In the genomic region with DNA sequence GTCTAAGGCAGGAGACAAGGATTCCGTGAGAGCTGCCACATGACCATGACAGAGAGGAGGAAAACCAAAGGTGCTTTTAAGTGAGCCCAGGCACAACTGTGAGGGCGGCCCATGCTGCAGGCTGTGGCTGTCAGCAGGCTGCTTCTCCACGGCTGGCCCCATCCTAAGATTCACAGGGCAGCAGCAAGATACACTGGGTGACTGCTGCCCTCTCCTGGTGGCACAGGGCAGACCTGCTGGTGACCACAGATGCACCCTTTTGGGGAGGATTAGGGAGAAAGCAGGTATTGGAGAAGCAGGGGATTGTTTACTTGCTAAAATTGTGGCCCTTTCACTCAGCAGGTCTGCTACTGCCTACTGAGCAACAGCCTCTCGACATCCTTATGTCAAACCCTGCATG, we compare ENCODE assay signal across 8 cellular contexts.
A peak's percentile ranks its signal among the peaks of the same experiment; 100 is the strongest.
DNase-seq lines count a peak whose midpoint lies in the region; ATAC-seq, FAIRE-seq and TF ChIP-seq lines count a peak whose summit lies in the region.
"Not testable (repeated sequence)": the region's sequence is repeated elsewhere in the genome, so short reads cannot be mapped to it uniquely, and the experiment has no call there.

No MANE protein-coding gene starts in this region.

- peak in 1 of 10 experiments; percentile 9 for DNase-seq in CD4-positive, alpha-beta T cell
- not testable (repeated sequence) for DNase-seq in HFF-Myc (ENCODE audit: extremely low read depth, low read depth); SK-N-SH; colonic mucosa; left ventricle myocardium inferior; pancreas; tibial nerve (ENCODE audit: low spot score in 2 of 2)
- peak; percentile 7 for DNase-seq in activated effector memory CD4-positive, alpha-beta T cell treated with Interleukin-2 at 50 U/mL for 16 hours

- H3K36me3 Mint-ChIP-seq in CD4-positive, alpha-beta T cell (ENCODE audit: low read depth), result not testable (repeated sequence)

- not testable (repeated sequence) for H3K27me3 Mint-ChIP-seq in CD4-positive, alpha-beta T cell

- H3K4me1 Mint-ChIP-seq in CD4-positive, alpha-beta T cell (ENCODE audit: low read depth), result peaks cover 20% of the 10 kb centered on the region

- WGBS in SK-N-SH (ENCODE audit: low lambda C conversion rate), result 73% methylated on average over 2 of the region's 4 CpGs
- 17 to 18% methylated on average over 4 of the region's 4 CpGs for WGBS in pancreas, 2 donors
- 22% methylated on average over 4 of the region's 4 CpGs for WGBS in tibial nerve, 2 donors

- not testable (repeated sequence) for H3K4me1 ChIP-seq in SK-N-SH (ENCODE audit: control insufficient read depth in 1 of 2, insufficient read depth in 2 of 2, low read depth in 1 of 2, low read length in 1 of 2); colonic mucosa; left ventricle myocardium inferior; pancreas; tibial nerve

- not testable (repeated sequence) for H3K79me2 ChIP-seq in SK-N-SH (ENCODE audit: insufficient read depth)

- not testable (repeated sequence) for H3K9me3 Mint-ChIP-seq in CD4-positive, alpha-beta T cell

- not testable (repeated sequence) for H3K9me2 ChIP-seq in SK-N-SH

- not testable (repeated sequence) for H3K4me2 ChIP-seq in SK-N-SH

- POLR2A ChIA-PET in CD4-positive, alpha-beta T cell (lab: Charles Lee); SK-N-SH (lab: Yijun Ruan, JAX): not testable (repeated sequence)

- H4K20me1 ChIP-seq in SK-N-SH (ENCODE audit: insufficient read depth), result not testable (repeated sequence)

- CTCF ChIA-PET in CD4-positive, alpha-beta T cell (lab: Charles Lee), result not testable (repeated sequence)
- CTCF ChIA-PET in SK-N-SH (lab: Yijun Ruan, JAX), result interaction anchor here (1.9 kb wide), 1 partner anchor 171 kb away, joined by 10 read pairs; the partner anchor contains the start of gene NUDT8

- H3K9me3 ChIP-seq in CD4-positive, alpha-beta T cell (ENCODE audit: control insufficient read depth, low read length); SK-N-SH; colonic mucosa; left ventricle myocardium inferior (replicated peaks); pancreas; tibial nerve: not testable (repeated sequence)

- not testable (repeated sequence) for H3K27me3 ChIP-seq in CD4-positive, alpha-beta T cell (ENCODE audit: control insufficient read depth, insufficient read depth, low read length); SK-N-SH (ENCODE audit: insufficient read depth); colonic mucosa; left ventricle myocardium inferior (ENCODE audit: low read depth); pancreas; tibial nerve

- not testable (repeated sequence) for H3K4me3 Mint-ChIP-seq in CD4-positive, alpha-beta T cell

- TF ChIP-seq POLR2A in tibial nerve (IDR thresholded peaks at IDR 0.05), result not testable (repeated sequence)

- TF ChIP-seq RAD21 in SK-N-SH (IDR thresholded peaks at IDR 0.05; ENCODE audit: low read length), result peak; percentile 24; the same call in 1 of the 2 replicates

- H3K9ac ChIP-seq in SK-N-SH; colonic mucosa (ENCODE audit: low read depth in 2 of 2, low read length in 2 of 2): not testable (repeated sequence)

- not testable (repeated sequence) for H3K36me3 ChIP-seq in SK-N-SH (replicated peaks in 1 of 2; ENCODE audit: control insufficient read depth in 1 of 2, insufficient read depth in 2 of 2, low read length in 1 of 2); colonic mucosa; left ventricle myocardium inferior; pancreas; tibial nerve

- not testable (repeated sequence) for H3K27ac Mint-ChIP-seq in CD4-positive, alpha-beta T cell

- not testable (repeated sequence) for TF ChIP-seq EP300 in SK-N-SH (IDR thresholded peaks at IDR 0.05; ENCODE audit: borderline replicate concordance in 1 of 2, low read depth in 1 of 2, low read length in 1 of 2); tibial nerve (IDR thresholded peaks at IDR 0.05)

- intact Hi-C loops in CD4-positive, alpha-beta T cell (cut with DNase I, micrococcal nuclease), result loop anchor here in 1 of 2 experiments (10.0 kb wide), 1 partner anchor 685 kb away; the partner anchor contains the start of gene KDM2A
- intact Hi-C loops in colonic mucosa (cut with DNase I); left ventricle myocardium inferior (cut with micrococcal nuclease); pancreas (cut with DNase I): not testable (repeated sequence)

- not testable (repeated sequence) for H3K27ac ChIP-seq in CD4-positive, alpha-beta T cell (ENCODE audit: low read depth, low read length); SK-N-SH (ENCODE audit: low read depth in 2 of 2, low read length in 1 of 2); colonic mucosa; left ventricle myocardium inferior (replicated peaks); pancreas; tibial nerve

- peak; percentile 46 for TF ChIP-seq CTCF in CD4-positive, alpha-beta T cell (IDR thresholded peaks at IDR 0.05)
- TF ChIP-seq CTCF in HFF-Myc (IDR thresholded peaks at IDR 0.05; ENCODE audit: low read depth, low read length, missing control alignments), result peak; percentile 26
- TF ChIP-seq CTCF in SK-N-SH (IDR thresholded peaks at IDR 0.05), result peak; percentile 63
- TF ChIP-seq CTCF in colonic mucosa (IDR thresholded peaks at IDR 0.05), result peak; percentile 37
- peak; percentile 64 for TF ChIP-seq CTCF in left ventricle myocardium inferior (IDR thresholded peaks at IDR 0.05; ENCODE audit: borderline replicate concordance)
- TF ChIP-seq CTCF in pancreas (IDR thresholded peaks at IDR 0.05), result peak; percentile 16 to 42 (median 34)
- TF ChIP-seq CTCF in tibial nerve (IDR thresholded peaks at IDR 0.05), result peak; percentile 38 to 56 (median 43)

- not testable (repeated sequence) for H2AFZ ChIP-seq in SK-N-SH (ENCODE audit: low read depth)

- H3K4me3 ChIP-seq in HFF-Myc (replicated peaks; ENCODE audit: low read depth, low read length); SK-N-SH (ENCODE audit: low read depth in 2 of 2, low read length in 1 of 2); colonic mucosa; left ventricle myocardium inferior; pancreas; tibial nerve: not testable (repeated sequence)

- FAIRE-seq in pancreas (lab: Jason Lieb, UNC), result not testable (repeated sequence)

- not testable (repeated sequence) for H3F3A ChIP-seq in SK-N-SH (replicated peaks; ENCODE audit: insufficient read depth)

- ATAC-seq in CD4-positive, alpha-beta T cell (ENCODE audit: poor library complexity); pancreas: not testable (repeated sequence)
